Comparison of ENCODE assay signal across 7 cellular contexts in the genomic region with DNA sequence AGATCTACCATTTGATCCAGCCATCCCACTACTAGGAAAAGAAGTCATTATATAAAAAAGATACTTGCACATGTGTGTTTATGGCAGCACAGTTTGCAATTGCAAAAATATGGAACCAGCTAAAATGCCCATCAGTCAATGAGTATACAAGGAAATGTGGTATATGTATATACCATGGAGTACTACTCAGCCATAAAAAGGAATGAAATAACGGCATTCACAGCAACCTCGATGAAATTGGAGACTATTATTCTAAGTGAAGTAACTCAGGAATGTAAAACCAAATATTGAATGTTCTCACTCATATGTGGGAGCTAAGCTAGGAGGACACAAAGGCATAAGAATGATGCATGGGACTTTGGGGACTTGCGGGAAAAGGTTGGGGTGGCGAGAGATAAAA.
"Had no signal": no experiment of that assay in that cellular context is flagged by ENCODE, and none has a peak within 500 bp of the region (broad histone marks: within the 10 kb centered on the region; RNA-seq: fewer than 3 reads in every experiment).

No MANE protein-coding gene starts in this region.

- H3K9ac ChIP-seq: GM23248 had no signal

- DNase-seq: GM23248, GOT3, H7, KG1 had no signal

- H3K36me3 ChIP-seq: HAP-1 had no signal

- H3K9me3 ChIP-seq: HAP-1 had no signal

- ATAC-seq: HCT116, HepG2 had no signal

- H3K4me1 ChIP-seq: HAP-1 had no signal

- H2AFZ ChIP-seq: GM23248 had no signal

- H3K27ac ChIP-seq: GM23248 had no signal

- FAIRE-seq: HepG2 had no signal

- H3K4me3 ChIP-seq: GM23248, HAP-1 had no signal
